10 cellular contexts compared by ENCODE assay signal in the genomic region with DNA sequence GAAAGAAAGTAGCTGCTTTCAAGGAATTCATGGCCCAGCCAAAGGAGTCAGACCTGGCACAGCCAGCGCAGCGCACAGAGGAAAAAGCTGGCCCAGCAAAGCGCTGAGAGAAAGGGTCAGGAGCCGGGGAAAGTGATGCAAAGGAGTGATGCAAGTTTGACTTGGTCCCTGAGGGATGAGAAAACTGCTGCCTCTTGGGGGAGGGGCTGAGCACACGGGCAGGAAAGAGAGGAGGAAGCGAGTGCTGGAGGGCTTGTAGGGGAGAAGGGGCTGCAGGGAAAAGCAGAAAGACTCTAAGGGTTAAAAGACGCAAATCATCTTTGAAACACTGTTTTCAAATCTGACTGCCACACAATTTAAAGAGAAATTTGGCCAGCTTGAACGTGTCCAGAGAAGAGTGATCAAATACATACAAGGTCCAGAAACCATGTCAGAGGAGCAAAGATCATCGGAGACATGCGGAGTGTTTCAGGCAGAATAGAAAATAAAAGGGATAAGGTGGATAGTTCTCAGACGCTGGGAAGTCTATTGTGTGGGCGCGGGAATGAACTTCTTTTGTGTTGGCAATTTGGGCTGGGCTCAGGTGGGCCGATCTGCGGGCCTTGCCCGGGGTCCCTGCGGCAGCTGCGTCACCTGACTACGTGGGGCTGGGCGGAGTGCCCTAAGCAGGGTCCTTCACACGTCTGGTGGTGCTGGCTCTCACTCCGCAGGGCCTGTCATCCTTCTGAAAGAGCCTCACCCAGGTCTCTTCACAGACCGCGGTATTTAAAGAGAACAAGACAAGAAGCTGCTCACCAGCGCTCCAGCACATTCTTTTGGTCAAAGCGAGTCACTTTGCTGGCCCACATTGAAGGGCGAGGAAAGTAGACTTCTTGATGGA. TPM values are rescaled to one million over a fixed set of nuclear protein-coding genes. Genes with fewer than 3 reads are reported as not detected.
DNase-seq lines count a peak whose midpoint lies in the region; ATAC-seq and TF ChIP-seq lines count a peak whose summit lies in the region.
"Had no signal": no experiment of that assay in that cellular context is flagged by ENCODE, and none has a peak within 500 bp of the region (broad histone marks: within the 10 kb centered on the region; RNA-seq: fewer than 3 reads in every experiment).

No MANE protein-coding gene starts in this region.

- H3K79me2 ChIP-seq in neural cell (replicated peaks; ENCODE audit: insufficient read depth, low read length): no peaks in the 10 kb centered on the region

- no peaks in the 10 kb centered on the region for H3K4me1 ChIP-seq in BE2C

- H3K36me3 ChIP-seq in BE2C (no peaks in the 10 kb centered on the region), neural cell (ENCODE audit: insufficient read depth, low read length) (no peaks in the 10 kb centered on the region), MG63 (no peaks in the 10 kb centered on the region)

- ATAC-seq in HG03442 (IDR thresholded peaks at IDR 0.05; ENCODE audit: unreplicated experiment): no peak

- H3K9me2 ChIP-seq in neural cell (ENCODE audit: insufficient read depth, low read length): no peaks in the 10 kb centered on the region

- H4K20me1 ChIP-seq in neural cell (ENCODE audit: insufficient read depth): no peaks in the 10 kb centered on the region

- no peaks in the 10 kb centered on the region for H3F3A ChIP-seq in neural cell (ENCODE audit: insufficient read depth, low read length, poor library complexity, severe bottlenecking)

- H3K27me3 ChIP-seq in BE2C: no peaks in the 10 kb centered on the region
- H3K27me3 ChIP-seq in neural cell (ENCODE audit: insufficient read depth, low read depth, low read length): peaks cover 7% of the 10 kb centered on the region
- H3K27me3 ChIP-seq in MG63: no peaks in the 10 kb centered on the region

- H2AFZ ChIP-seq in neural cell (ENCODE audit: low read depth, low read length): no peak overlapping the region

- no peak overlapping the region for H3K27ac ChIP-seq in neural cell (ENCODE audit: low read length)

- TF ChIP-seq EP300 in neural cell (conservative IDR thresholded peaks at IDR 0.05; ENCODE audit: poor library complexity, severe bottlenecking): no peak

- no peaks in the 10 kb centered on the region for H3K9me3 ChIP-seq in BE2C
- no peaks in the 10 kb centered on the region for H3K9me3 ChIP-seq in neural cell (ENCODE audit: low read length)
- H3K9me3 ChIP-seq in MG63: no peaks in the 10 kb centered on the region

- TF ChIP-seq RAD21 in neural cell (conservative IDR thresholded peaks at IDR 0.05): no peak

- TF ChIP-seq CTCF in BE2C (IDR thresholded peaks at IDR 0.05; ENCODE audit: low read depth, low read length) (no peak), neural cell (IDR thresholded peaks at IDR 0.05; ENCODE audit: poor library complexity, severe bottlenecking) (no peak)

- peak; percentile 17 for DNase-seq in BE2C
- peak; percentile 31 for DNase-seq in NCI-H2227 treated with DMSO at 0.1 percent for 48 hours (lab: John Stamatoyannopoulos, UW)
- DNase-seq in globus pallidus (ENCODE audit: low spot score): peak; percentile 32
- no peak for DNase-seq in MG63
- no peak for DNase-seq in NAMALWA (ENCODE audit: low spot score)
- no peak for DNase-seq in activated CD8-positive, alpha-beta memory T cell treated with anti-CD3 and anti-CD28 coated beads for 24 hours
- DNase-seq: activated T-cell treated with anti-CD3 and anti-CD28 coated beads, Interleukin-2, amount 50 U/mL, for 48 hours; stimulated activated CD8-positive, alpha-beta memory T cell treated with anti-CD3 and anti-CD28 coated beads, Interleukin-4, amount 100 ng/mL, for 48 hours had no signal

- H3K9ac ChIP-seq in neural cell (ENCODE audit: low read length): no peak overlapping the region

- H3K4me2 ChIP-seq in neural cell (ENCODE audit: low read length): no peak overlapping the region

- H3K4me3 ChIP-seq in BE2C (ENCODE audit: low read depth, low read length) (no peak overlapping the region), neural cell (ENCODE audit: low read length) (peak overlapping the region; percentile 40), MG63 (no peak overlapping the region)

TF ChIP-seq in neural cell, 6 proteins besides CTCF, POLR2A, EP300 and RAD21:
- TF ChIP-seq, protein P1, sequence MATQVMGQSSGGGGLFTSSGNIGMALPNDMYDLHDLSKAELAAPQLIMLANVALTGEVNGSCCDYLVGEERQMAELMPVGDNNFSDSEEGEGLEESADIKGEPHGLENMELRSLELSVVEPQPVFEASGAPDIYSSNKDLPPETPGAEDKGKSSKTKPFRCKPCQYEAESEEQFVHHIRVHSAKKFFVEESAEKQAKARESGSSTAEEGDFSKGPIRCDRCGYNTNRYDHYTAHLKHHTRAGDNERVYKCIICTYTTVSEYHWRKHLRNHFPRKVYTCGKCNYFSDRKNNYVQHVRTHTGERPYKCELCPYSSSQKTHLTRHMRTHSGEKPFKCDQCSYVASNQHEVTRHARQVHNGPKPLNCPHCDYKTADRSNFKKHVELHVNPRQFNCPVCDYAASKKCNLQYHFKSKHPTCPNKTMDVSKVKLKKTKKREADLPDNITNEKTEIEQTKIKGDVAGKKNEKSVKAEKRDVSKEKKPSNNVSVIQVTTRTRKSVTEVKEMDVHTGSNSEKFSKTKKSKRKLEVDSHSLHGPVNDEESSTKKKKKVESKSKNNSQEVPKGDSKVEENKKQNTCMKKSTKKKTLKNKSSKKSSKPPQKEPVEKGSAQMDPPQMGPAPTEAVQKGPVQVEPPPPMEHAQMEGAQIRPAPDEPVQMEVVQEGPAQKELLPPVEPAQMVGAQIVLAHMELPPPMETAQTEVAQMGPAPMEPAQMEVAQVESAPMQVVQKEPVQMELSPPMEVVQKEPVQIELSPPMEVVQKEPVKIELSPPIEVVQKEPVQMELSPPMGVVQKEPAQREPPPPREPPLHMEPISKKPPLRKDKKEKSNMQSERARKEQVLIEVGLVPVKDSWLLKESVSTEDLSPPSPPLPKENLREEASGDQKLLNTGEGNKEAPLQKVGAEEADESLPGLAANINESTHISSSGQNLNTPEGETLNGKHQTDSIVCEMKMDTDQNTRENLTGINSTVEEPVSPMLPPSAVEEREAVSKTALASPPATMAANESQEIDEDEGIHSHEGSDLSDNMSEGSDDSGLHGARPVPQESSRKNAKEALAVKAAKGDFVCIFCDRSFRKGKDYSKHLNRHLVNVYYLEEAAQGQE (IDR thresholded peaks at IDR 0.05; ENCODE audit: borderline replicate concordance): no peak
- no peak for TF ChIP-seq EZH2 (IDR thresholded peaks at IDR 0.05; ENCODE audit: borderline replicate concordance, insufficient read depth, low read length, poor library complexity, severe bottlenecking)
- no peak for TF ChIP-seq SMC3 (conservative IDR thresholded peaks at IDR 0.05; ENCODE audit: poor library complexity)
- no peak for TF ChIP-seq TAF1 (IDR thresholded peaks at IDR 0.05; ENCODE audit: low read depth)
- no peak for TF ChIP-seq POLR2AphosphoS5 (IDR thresholded peaks at IDR 0.05)
- TF ChIP-seq MXI1 (conservative IDR thresholded peaks at IDR 0.05; ENCODE audit: poor library complexity, severe bottlenecking): no peak

RNA-seq across cellular contexts. Expression of a gene that starts 18.1 kb away (rescaled TPM):
- 5.5 TPM for polyA plus RNA-seq in BE2C (2012; ENCODE audit: insufficient read depth, insufficient read length, low read depth)
- polyA plus RNA-seq in neural cell: 4.6 and 6.1 TPM in 2 replicates
- 0.49 and 4.1 TPM in 2 replicates for polyA minus RNA-seq in neural cell
- 0.20 and 0.40 TPM in 2 replicates for total RNA-seq in MG63 (2014; rRNA removed; shearing (Covaris generic); ENCODE audit: low replicate concordance)

Comparison
In these comparisons a context has a peak if more than half of its experiments do, and no peak if none do; other contexts are left out.
1. DNase-seq: peak in BE2C (single experiment), NCI-H2227 treated with DMSO at 0.1 percent for 48 hours (single experiment) and globus pallidus (single experiment); none in MG63 (single experiment), NAMALWA (single experiment) and activated CD8-positive, alpha-beta memory T cell treated with anti-CD3 and anti-CD28 coated beads for 24 hours (single experiment).